ENCODE assay signal across 10 cellular contexts in genomic region chr11:34266987-34267386, GRCh38.
DNase-seq lines count a peak whose midpoint lies in the region; ATAC-seq, FAIRE-seq and TF ChIP-seq lines count a peak whose summit lies in the region.
"Had no signal": no experiment of that assay in that cellular context is flagged by ENCODE, and none has a peak within 500 bp of the region (broad histone marks: within the 10 kb centered on the region; RNA-seq: fewer than 3 reads in every experiment).

No MANE protein-coding gene starts in this region.

- peak in 4 of 8 donors; percentile 19 to 34 (median 26) for ATAC-seq in heart right ventricle
- no peak for ATAC-seq in GM21423 (IDR thresholded peaks at IDR 0.05; ENCODE audit: unreplicated experiment)
- ATAC-seq: stimulated activated naive CD8-positive, alpha-beta T cell treated with anti-CD3 and anti-CD28 coated beads, Interleukin-15, Interleukin-2, amounts not matched to agents 100 U/mL and 50 U/mL, for 24 hours had no signal

- TF ChIP-seq CTCF in RWPE1 (conservative IDR thresholded peaks at IDR 0.05; ENCODE audit: low read depth) (no peak), heart right ventricle (IDR thresholded peaks at IDR 0.05) (no peak), D721Med (IDR thresholded peaks at IDR 0.05; ENCODE audit: insufficient read depth, missing control alignments) (no peak), CD14-positive monocyte (IDR thresholded peaks at IDR 0.05) (no peak)

- DNase-seq in AG08396 (ENCODE audit: low spot score) (peak; percentile 13), RWPE1 (ENCODE audit: low spot score) (no peak), heart right ventricle (peak in 1 of 2 donors; percentile 48), pons (ENCODE audit: low spot score) (peak; percentile 84), germinal center (ENCODE audit: low spot score) (no peak), D721Med (ENCODE audit: insufficient read length, low spot score) (no peak), CD14-positive monocyte (ENCODE audit: low spot score) (no peak)
- DNase-seq: activated CD8-positive, alpha-beta memory T cell treated with anti-CD3 and anti-CD28 coated beads, Interleukin-2, amount 50 U/mL, for 4 hours; stimulated activated naive CD8-positive, alpha-beta T cell treated with anti-CD3 and anti-CD28 coated beads, Interleukin-15, Interleukin-2, amounts not matched to agents 100 U/mL and 50 U/mL, for 24 hours had no signal

- intact Hi-C loops in heart right ventricle (cut with DNase I), result loop anchor here in 2 of 10 donors (10.0 kb wide), 2 partner anchors 78 to 88 kb away; partner anchors contain the start of gene ABTB2 (in 1 of the 2)
- intact Hi-C loops in CD14-positive monocyte (cut with micrococcal nuclease), result no loop called here

- no peaks in the 10 kb centered on the region for H3K36me3 ChIP-seq in heart right ventricle

- no peak for FAIRE-seq in D721Med (lab: Jason Lieb, UNC)

- H3K4me1 ChIP-seq in heart right ventricle, result peaks cover 9 to 46% (median 32%) of the 10 kb centered on the region in 9 donors

- no peaks in the 10 kb centered on the region for H3K9me3 Mint-ChIP-seq in CD14-positive monocyte

- H3K36me3 Mint-ChIP-seq in CD14-positive monocyte, result no peaks in the 10 kb centered on the region

- peak overlapping the region in 1 of 2 donors; percentile 21 for H3K4me3 Mint-ChIP-seq in CD14-positive monocyte

- WGBS in heart right ventricle, 2 donors, result 21 to 31% methylated on average over 10 of the region's 10 CpGs

- H3K27me3 ChIP-seq in heart right ventricle, result no peaks in the 10 kb centered on the region

- peak overlapping the region in 2 of 7 donors; percentile 18 to 37 for H3K27ac Mint-ChIP-seq in CD14-positive monocyte

- H3K27ac ChIP-seq in RWPE1 (peak overlapping the region; percentile 67), heart right ventricle (peak overlapping the region in 7 of 10 donors; percentile 19 to 62 (median 51))

- H3K27me3 Mint-ChIP-seq in CD14-positive monocyte (ENCODE audit: low read depth in 3 of 3), result peaks cover 11 to 18% (median 13%) of the 10 kb centered on the region in 3 donors

- CTCF ChIA-PET in RWPE1 (lab: Yijun Ruan, JAX), result no interaction called here

- no peak overlapping the region for H3K4me3 ChIP-seq in heart right ventricle

- no peaks in the 10 kb centered on the region for H3K9me3 ChIP-seq in heart right ventricle

- peaks cover 41% of the 10 kb centered on the region for H3K4me1 Mint-ChIP-seq in CD14-positive monocyte

- POLR2A ChIA-PET in RWPE1 (lab: Yijun Ruan, JAX; ENCODE audit: low non-redundant PET), result no interaction called here

Comparison
In these comparisons a context has a peak if more than half of its experiments do, and no peak if none do; other contexts are left out.
1. DNase-seq: peak in AG08396 (single experiment) and pons (single experiment); none in RWPE1 (single experiment), germinal center (single experiment), D721Med (single experiment) and CD14-positive monocyte (single experiment).